ENCODE assay signal across 8 cellular contexts in genomic region chr7:105010538-105011523, GRCh38. TPM values are rescaled to one million over a fixed set of nuclear protein-coding genes. Genes with fewer than 3 reads are reported as not detected.
DNase-seq lines count a peak whose midpoint lies in the region; ATAC-seq and TF ChIP-seq lines count a peak whose summit lies in the region.

No MANE protein-coding gene starts in this region.

- H3K27ac ChIP-seq in 22Rv1 (peak overlapping the region; percentile 99), liver (ENCODE audit: low read depth in 1 of 2, low read length in 2 of 2) (peak overlapping the region; percentile 99 to 100), thymus (ENCODE audit: low read depth) (peak overlapping the region; percentile 64)

- TF ChIP-seq CTCF in 22Rv1 (IDR thresholded peaks at IDR 0.05) (no peak), HFF-Myc (IDR thresholded peaks at IDR 0.05; ENCODE audit: low read depth, low read length, missing control alignments) (no peak), astrocyte of the spinal cord (IDR thresholded peaks at IDR 0.05; ENCODE audit: low read depth, low read length) (no peak), liver (IDR thresholded peaks at IDR 0.05; ENCODE audit: low read depth, low read length, missing input control) (no peak)

- in situ Hi-C loops in astrocyte of the spinal cord (cut with HindIII; ENCODE audit: low sequenced_read_pairs), result no loop called here

- 23% methylated on average over 7 of the region's 7 CpGs for WGBS in liver
- 14% methylated on average over 7 of the region's 7 CpGs for WGBS in thymus

- H3K27me3 ChIP-seq in liver (ENCODE audit: control insufficient read depth in 4 of 4, insufficient read depth in 4 of 4, low read length in 3 of 4), result no peaks in the 10 kb centered on the region
- H3K27me3 ChIP-seq in thymus (ENCODE audit: control insufficient read depth, insufficient read depth), result no peaks in the 10 kb centered on the region

- DNase-seq in HFF-Myc (ENCODE audit: extremely low read depth, low read depth) (no peak), astrocyte of the spinal cord (ENCODE audit: low read depth, low spot score) (peak; percentile 58), iPS-NIHi7 (ENCODE audit: extremely low spot score) (no peak), NCI-H2227 (lab: John Stamatoyannopoulos, UW; ENCODE audit: unreplicated experiment) (no peak)

- H3K4me3 ChIP-seq in HFF-Myc (replicated peaks; ENCODE audit: low read depth, low read length) (peak overlapping the region; percentile 93), astrocyte of the spinal cord (ENCODE audit: low read depth, low read length) (peak overlapping the region; percentile 83), liver (ENCODE audit: low read depth in 1 of 3, low read length in 3 of 3) (peak overlapping the region; percentile 33 to 91 (median 83)), thymus (ENCODE audit: low read length) (peak overlapping the region; percentile 100)

- peak overlapping the region; percentile 99 to 100 for H3K9ac ChIP-seq in liver (ENCODE audit: low read depth in 1 of 2, low read length in 2 of 2)

- no peaks in the 10 kb centered on the region for H3K36me3 ChIP-seq in liver (ENCODE audit: control insufficient read depth in 4 of 4, insufficient read depth in 3 of 4, low read depth in 1 of 4, low read length in 3 of 4)
- no peaks in the 10 kb centered on the region for H3K36me3 ChIP-seq in thymus (ENCODE audit: control insufficient read depth, insufficient read depth)

- no peak for ATAC-seq in GM18861 (IDR thresholded peaks at IDR 0.05; ENCODE audit: unreplicated experiment)

- H3K9me3 ChIP-seq in liver (ENCODE audit: control insufficient read depth in 4 of 4, low read length in 3 of 4), result no peaks in the 10 kb centered on the region
- H3K9me3 ChIP-seq in thymus (ENCODE audit: control insufficient read depth), result no peaks in the 10 kb centered on the region

- no peak for TF ChIP-seq RAD21 in liver (IDR thresholded peaks at IDR 0.05)

- H3K4me1 ChIP-seq in liver (ENCODE audit: control insufficient read depth in 4 of 4, insufficient read depth in 4 of 4, low read length in 3 of 4) (peaks cover 11 to 20% (median 18%) of the 10 kb centered on the region in 4 donors), thymus (ENCODE audit: control insufficient read depth, insufficient read depth, low read length) (peaks cover 17% of the 10 kb centered on the region)

TF ChIP-seq in liver, 16 proteins besides CTCF, POLR2A, EP300 and RAD21:
- TF ChIP-seq EGR1 (IDR thresholded peaks at IDR 0.05; ENCODE audit: low read depth in 2 of 2), result no peak
- TF ChIP-seq ATF3 (IDR thresholded peaks at IDR 0.05), result no peak
- TF ChIP-seq HNF4G (IDR thresholded peaks at IDR 0.05), result no peak
- no peak for TF ChIP-seq JUND (IDR thresholded peaks at IDR 0.05)
- TF ChIP-seq REST (IDR thresholded peaks at IDR 0.05), result peak; percentile 27
- no peak for TF ChIP-seq HNF4A (conservative IDR thresholded peaks at IDR 0.05)
- TF ChIP-seq FOXA2 (IDR thresholded peaks at IDR 0.05), result no peak
- no peak for TF ChIP-seq NR2F2 (IDR thresholded peaks at IDR 0.05)
- TF ChIP-seq TAF1 (conservative IDR thresholded peaks at IDR 0.05), result no peak
- no peak for TF ChIP-seq RXRA (IDR thresholded peaks at IDR 0.05)
- TF ChIP-seq GABPA (IDR thresholded peaks at IDR 0.05 in 1 of 2, conservative IDR thresholded peaks at IDR 0.05 in 1 of 2), result no peak
- peak; percentile 53 for TF ChIP-seq YY1 (IDR thresholded peaks at IDR 0.05)

RNA-seq across cellular contexts. Expression of gene KMT2E, which starts 3.2 kb away (rescaled TPM):
- total RNA-seq in liver, result 10 to 100 TPM; 52.4 to 55.6 TPM
- polyA plus RNA-seq in liver, result 10 to 100 TPM in 1 of 2 donors, 1 to 10 TPM in 1; 7.1 to 32.5 TPM
- 26.5 TPM for polyA plus RNA-seq in thymus
